2 cellular contexts compared by ENCODE assay signal in the genomic region with DNA sequence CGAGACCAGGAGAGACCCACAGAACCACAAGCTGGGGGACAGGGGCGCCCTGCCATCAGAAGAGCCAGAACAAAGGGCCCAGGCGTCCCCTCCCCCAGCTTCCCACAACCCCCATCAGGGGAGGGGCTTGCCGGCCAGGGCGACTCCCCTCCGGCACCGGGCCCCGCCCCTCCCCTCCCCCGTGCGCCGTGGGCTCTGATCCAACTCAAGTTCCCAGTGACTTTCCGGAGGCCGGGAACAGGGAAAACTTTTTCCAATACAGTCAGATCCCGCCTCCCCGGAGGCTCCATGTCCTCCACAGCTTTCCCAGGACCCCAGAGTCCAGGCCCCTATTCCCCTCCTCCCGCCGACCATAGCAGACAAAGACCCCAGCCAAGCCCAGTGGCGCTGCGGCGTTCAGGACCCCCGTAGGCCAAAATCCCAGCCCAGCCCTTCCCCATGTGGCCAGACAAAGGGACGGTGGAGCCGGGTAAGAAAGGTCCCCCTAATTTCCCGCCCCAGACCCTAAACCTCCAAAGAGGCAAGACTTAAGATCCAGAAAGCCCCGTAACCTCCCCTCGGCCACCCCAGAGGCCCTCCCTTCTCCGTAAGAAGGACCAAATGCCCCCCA.
TF ChIP-seq lines count a peak whose summit lies in the region.

No MANE protein-coding gene starts in this region.

TF ChIP-seq in A549, 52 proteins besides CTCF, POLR2A, EP300 and RAD21 (continued from another document):
- TF ChIP-seq, protein P1, sequence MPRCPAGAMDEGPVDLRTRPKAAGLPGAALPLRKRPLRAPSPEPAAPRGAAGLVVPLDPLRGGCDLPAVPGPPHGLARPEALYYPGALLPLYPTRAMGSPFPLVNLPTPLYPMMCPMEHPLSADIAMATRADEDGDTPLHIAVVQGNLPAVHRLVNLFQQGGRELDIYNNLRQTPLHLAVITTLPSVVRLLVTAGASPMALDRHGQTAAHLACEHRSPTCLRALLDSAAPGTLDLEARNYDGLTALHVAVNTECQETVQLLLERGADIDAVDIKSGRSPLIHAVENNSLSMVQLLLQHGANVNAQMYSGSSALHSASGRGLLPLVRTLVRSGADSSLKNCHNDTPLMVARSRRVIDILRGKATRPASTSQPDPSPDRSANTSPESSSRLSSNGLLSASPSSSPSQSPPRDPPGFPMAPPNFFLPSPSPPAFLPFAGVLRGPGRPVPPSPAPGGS (IDR thresholded peaks at IDR 0.05): no peak
- TF ChIP-seq MAZ (IDR thresholded peaks at IDR 0.05; ENCODE audit: borderline replicate concordance, low read depth, low read length) (0 out of 2 replicates have a peak, but pooled peaks have one; percentile 24), JUN (IDR thresholded peaks at IDR 0.05) (peak; percentile 28 to 46; a peak in 2 of 5 replicates), PHF8 (IDR thresholded peaks at IDR 0.05; ENCODE audit: borderline replicate concordance, low read depth) (peak; percentile 50), KDM5A (IDR thresholded peaks at IDR 0.05) (no peak), KDM1A (IDR thresholded peaks at IDR 0.05; ENCODE audit: low read depth) (no peak), FOSB (CRISPR knock-in tag; IDR thresholded peaks at IDR 0.05) (0 out of 2 replicates have a peak, but pooled peaks have one; percentile 6), CHD2 (IDR thresholded peaks at IDR 0.05; ENCODE audit: low read length, partially characterized antibody) (peak; percentile 77), NFE2L2 (conservative IDR thresholded peaks at IDR 0.05; ENCODE audit: low read length) (no peak), TFCP2L1 (CRISPR knock-in tag; IDR thresholded peaks at IDR 0.05) (no peak), HEYL (CRISPR knock-in tag; IDR thresholded peaks at IDR 0.05) (no peak), ZFP36 (IDR thresholded peaks at IDR 0.05; ENCODE audit: borderline replicate concordance, partially characterized antibody) (no peak)
- TF ChIP-seq, protein P2, sequence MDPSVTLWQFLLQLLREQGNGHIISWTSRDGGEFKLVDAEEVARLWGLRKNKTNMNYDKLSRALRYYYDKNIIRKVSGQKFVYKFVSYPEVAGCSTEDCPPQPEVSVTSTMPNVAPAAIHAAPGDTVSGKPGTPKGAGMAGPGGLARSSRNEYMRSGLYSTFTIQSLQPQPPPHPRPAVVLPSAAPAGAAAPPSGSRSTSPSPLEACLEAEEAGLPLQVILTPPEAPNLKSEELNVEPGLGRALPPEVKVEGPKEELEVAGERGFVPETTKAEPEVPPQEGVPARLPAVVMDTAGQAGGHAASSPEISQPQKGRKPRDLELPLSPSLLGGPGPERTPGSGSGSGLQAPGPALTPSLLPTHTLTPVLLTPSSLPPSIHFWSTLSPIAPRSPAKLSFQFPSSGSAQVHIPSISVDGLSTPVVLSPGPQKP (IDR thresholded peaks at IDR 0.05; ENCODE audit: low read depth, low read length): no peak
- TF ChIP-seq, protein P3, sequence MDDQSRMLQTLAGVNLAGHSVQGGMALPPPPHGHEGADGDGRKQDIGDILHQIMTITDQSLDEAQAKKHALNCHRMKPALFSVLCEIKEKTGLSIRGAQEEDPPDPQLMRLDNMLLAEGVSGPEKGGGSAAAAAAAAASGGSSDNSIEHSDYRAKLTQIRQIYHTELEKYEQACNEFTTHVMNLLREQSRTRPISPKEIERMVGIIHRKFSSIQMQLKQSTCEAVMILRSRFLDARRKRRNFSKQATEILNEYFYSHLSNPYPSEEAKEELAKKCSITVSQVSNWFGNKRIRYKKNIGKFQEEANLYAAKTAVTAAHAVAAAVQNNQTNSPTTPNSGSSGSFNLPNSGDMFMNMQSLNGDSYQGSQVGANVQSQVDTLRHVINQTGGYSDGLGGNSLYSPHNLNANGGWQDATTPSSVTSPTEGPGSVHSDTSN (IDR thresholded peaks at IDR 0.05): no peak
TF ChIP-seq in A549: peak in this region for 5.

TF ChIP-seq in HEK293, 187 proteins besides CTCF, POLR2A, EP300 and RAD21 (continues in another document):
- TF ChIP-seq, protein P4, sequence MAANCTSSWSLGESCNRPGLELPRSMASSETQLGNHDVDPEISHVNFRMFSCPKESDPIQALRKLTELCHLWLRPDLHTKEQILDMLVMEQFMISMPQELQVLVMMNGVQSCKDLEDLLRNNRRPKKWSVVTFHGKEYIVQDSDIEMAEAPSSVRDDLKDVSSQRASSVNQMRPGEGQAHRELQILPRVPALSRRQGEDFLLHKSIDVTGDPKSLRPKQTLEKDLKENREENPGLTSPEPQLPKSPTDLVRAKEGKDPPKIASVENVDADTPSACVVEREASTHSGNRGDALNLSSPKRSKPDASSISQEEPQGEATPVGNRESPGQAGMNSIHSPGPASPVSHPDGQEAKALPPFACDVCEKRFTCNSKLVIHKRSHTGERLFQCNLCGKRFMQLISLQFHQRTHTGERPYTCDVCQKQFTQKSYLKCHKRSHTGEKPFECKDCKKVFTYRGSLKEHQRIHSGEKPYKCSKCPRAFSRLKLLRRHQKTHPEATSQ (tag by site-specific recombination; IDR thresholded peaks at IDR 0.05): no peak
- TF ChIP-seq, protein P5, sequence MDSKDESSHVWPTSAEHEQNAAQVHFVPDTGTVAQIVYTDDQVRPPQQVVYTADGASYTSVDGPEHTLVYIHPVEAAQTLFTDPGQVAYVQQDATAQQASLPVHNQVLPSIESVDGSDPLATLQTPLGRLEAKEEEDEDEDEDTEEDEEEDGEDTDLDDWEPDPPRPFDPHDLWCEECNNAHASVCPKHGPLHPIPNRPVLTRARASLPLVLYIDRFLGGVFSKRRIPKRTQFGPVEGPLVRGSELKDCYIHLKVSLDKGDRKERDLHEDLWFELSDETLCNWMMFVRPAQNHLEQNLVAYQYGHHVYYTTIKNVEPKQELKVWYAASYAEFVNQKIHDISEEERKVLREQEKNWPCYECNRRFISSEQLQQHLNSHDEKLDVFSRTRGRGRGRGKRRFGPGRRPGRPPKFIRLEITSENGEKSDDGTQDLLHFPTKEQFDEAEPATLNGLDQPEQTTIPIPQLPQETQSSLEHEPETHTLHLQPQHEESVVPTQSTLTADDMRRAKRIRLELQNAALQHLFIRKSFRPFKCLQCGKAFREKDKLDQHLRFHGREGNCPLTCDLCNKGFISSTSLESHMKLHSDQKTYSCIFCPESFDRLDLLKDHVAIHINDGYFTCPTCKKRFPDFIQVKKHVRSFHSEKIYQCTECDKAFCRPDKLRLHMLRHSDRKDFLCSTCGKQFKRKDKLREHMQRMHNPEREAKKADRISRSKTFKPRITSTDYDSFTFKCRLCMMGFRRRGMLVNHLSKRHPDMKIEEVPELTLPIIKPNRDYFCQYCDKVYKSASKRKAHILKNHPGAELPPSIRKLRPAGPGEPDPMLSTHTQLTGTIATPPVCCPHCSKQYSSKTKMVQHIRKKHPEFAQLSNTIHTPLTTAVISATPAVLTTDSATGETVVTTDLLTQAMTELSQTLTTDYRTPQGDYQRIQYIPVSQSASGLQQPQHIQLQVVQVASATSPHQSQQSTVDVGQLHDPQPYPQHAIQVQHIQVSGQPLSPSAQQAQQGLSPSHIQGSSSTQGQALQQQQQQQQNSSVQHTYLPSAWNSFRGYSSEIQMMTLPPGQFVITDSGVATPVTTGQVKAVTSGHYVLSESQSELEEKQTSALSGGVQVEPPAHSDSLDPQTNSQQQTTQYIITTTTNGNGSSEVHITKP (tag by site-specific recombination; IDR thresholded peaks at IDR 0.05): peak; percentile 52
- TF ChIP-seq, protein P6, sequence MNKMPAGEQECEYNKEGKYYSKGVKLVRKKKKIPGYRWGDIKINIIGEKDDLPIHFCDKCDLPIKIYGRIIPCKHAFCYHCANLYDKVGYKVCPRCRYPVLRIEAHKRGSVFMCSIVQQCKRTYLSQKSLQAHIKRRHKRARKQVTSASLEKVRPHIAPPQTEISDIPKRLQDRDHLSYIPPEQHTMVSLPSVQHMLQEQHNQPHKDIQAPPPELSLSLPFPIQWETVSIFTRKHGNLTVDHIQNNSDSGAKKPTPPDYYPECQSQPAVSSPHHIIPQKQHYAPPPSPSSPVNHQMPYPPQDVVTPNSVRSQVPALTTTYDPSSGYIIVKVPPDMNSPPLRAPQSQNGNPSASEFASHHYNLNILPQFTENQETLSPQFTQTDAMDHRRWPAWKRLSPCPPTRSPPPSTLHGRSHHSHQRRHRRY (tag by site-specific recombination; IDR thresholded peaks at IDR 0.05): no peak
- TF ChIP-seq EGR2 (tag by site-specific recombination; IDR thresholded peaks at IDR 0.05; ENCODE audit: low read depth) (0 out of 2 replicates have a peak, but pooled peaks have one; percentile 31), ZNF202 (tag by site-specific recombination; IDR thresholded peaks at IDR 0.05; ENCODE audit: borderline replicate concordance) (no peak), KLF9 (tag by site-specific recombination; IDR thresholded peaks at IDR 0.05; ENCODE audit: low read depth) (peak; percentile 71), ZNF76 (tag by site-specific recombination; IDR thresholded peaks at IDR 0.05; ENCODE audit: borderline replicate concordance, low read depth) (peak; percentile 80; the same call in 1 of the 2 replicates), HOXD13 (CRISPR knock-in tag; IDR thresholded peaks at IDR 0.05; ENCODE audit: borderline replicate concordance) (no peak), ZNF433 (tag by site-specific recombination; IDR thresholded peaks at IDR 0.05; ENCODE audit: low read depth) (no peak), TRIM28 (IDR thresholded peaks at IDR 0.05; ENCODE audit: borderline replicate concordance, low read length) (no peak), PRDM1 (tag by site-specific recombination; IDR thresholded peaks at IDR 0.05) (peak; percentile 25; the same call in 1 of the 2 replicates), ZNF670 (tag by site-specific recombination; IDR thresholded peaks at IDR 0.05; ENCODE audit: low read depth) (no peak), KLF8 (tag by site-specific recombination; IDR thresholded peaks at IDR 0.05) (0 out of 2 replicates have a peak, but pooled peaks have one; percentile 19), ZNF561 (tag by site-specific recombination; IDR thresholded peaks at IDR 0.05; ENCODE audit: borderline replicate concordance) (peak; percentile 36; the same call in 1 of the 2 replicates), ZXDB (tag by site-specific recombination; IDR thresholded peaks at IDR 0.05) (0 out of 2 replicates have a peak, but pooled peaks have one; percentile 6), ZNF112 (tag by site-specific recombination; IDR thresholded peaks at IDR 0.05) (no peak), ZNF335 (tag by site-specific recombination; conservative IDR thresholded peaks at IDR 0.05) (peak; percentile 97), SP2 (tag by site-specific recombination; IDR thresholded peaks at IDR 0.05) (peak; percentile 47), SP3 (tag by site-specific recombination; IDR thresholded peaks at IDR 0.05) (peak; percentile 72), MEIS1 (CRISPR knock-in tag; IDR thresholded peaks at IDR 0.05; ENCODE audit: borderline replicate concordance) (no peak), ZNF677 (tag by site-specific recombination; IDR thresholded peaks at IDR 0.05) (0 out of 2 replicates have a peak, but pooled peaks have one; percentile 11), ZBTB20 (tag by site-specific recombination; IDR thresholded peaks at IDR 0.05) (peak; percentile 68; the same call in 1 of the 2 replicates), ZNF341 (tag by site-specific recombination; IDR thresholded peaks at IDR 0.05; ENCODE audit: low read depth) (0 out of 2 replicates have a peak, but pooled peaks have one; percentile 30), BCL11B (tag by site-specific recombination; IDR thresholded peaks at IDR 0.05; ENCODE audit: low read depth) (no peak; the same call in 1 of the 2 replicates), ZNF423 (tag by site-specific recombination; IDR thresholded peaks at IDR 0.05) (no peak), YY1 (tag by site-specific recombination; IDR thresholded peaks at IDR 0.05) (no peak), WT1 (tag by site-specific recombination; IDR thresholded peaks at IDR 0.05) (peak; percentile 52), ZFHX2 (tag by site-specific recombination; conservative IDR thresholded peaks at IDR 0.05) (peak; percentile 17; the same call in 1 of the 2 replicates), ZIC2 (tag by site-specific recombination; IDR thresholded peaks at IDR 0.05) (0 out of 2 replicates have a peak, but pooled peaks have one; percentile 13), ZNF473 (tag by site-specific recombination; IDR thresholded peaks at IDR 0.05) (no peak), KLF16 (tag by site-specific recombination; IDR thresholded peaks at IDR 0.05) (peak; percentile 44; the same call in 1 of the 2 replicates), ZFP3 (tag by site-specific recombination; IDR thresholded peaks at IDR 0.05; ENCODE audit: low read depth) (no peak), ZSCAN16 (tag by site-specific recombination; IDR thresholded peaks at IDR 0.05) (0 out of 2 replicates have a peak, but pooled peaks have one; percentile 14)
- TF ChIP-seq, protein P7, sequence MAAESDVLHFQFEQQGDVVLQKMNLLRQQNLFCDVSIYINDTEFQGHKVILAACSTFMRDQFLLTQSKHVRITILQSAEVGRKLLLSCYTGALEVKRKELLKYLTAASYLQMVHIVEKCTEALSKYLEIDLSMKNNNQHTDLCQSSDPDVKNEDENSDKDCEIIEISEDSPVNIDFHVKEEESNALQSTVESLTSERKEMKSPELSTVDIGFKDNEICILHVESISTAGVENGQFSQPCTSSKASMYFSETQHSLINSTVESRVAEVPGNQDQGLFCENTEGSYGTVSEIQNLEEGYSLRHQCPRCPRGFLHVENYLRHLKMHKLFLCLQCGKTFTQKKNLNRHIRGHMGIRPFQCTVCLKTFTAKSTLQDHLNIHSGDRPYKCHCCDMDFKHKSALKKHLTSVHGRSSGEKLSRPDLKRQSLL (tag by site-specific recombination; IDR thresholded peaks at IDR 0.05): peak; percentile 88
- TF ChIP-seq, protein P3 (CRISPR knock-in tag; IDR thresholded peaks at IDR 0.05): no peak
- TF ChIP-seq, protein P8, sequence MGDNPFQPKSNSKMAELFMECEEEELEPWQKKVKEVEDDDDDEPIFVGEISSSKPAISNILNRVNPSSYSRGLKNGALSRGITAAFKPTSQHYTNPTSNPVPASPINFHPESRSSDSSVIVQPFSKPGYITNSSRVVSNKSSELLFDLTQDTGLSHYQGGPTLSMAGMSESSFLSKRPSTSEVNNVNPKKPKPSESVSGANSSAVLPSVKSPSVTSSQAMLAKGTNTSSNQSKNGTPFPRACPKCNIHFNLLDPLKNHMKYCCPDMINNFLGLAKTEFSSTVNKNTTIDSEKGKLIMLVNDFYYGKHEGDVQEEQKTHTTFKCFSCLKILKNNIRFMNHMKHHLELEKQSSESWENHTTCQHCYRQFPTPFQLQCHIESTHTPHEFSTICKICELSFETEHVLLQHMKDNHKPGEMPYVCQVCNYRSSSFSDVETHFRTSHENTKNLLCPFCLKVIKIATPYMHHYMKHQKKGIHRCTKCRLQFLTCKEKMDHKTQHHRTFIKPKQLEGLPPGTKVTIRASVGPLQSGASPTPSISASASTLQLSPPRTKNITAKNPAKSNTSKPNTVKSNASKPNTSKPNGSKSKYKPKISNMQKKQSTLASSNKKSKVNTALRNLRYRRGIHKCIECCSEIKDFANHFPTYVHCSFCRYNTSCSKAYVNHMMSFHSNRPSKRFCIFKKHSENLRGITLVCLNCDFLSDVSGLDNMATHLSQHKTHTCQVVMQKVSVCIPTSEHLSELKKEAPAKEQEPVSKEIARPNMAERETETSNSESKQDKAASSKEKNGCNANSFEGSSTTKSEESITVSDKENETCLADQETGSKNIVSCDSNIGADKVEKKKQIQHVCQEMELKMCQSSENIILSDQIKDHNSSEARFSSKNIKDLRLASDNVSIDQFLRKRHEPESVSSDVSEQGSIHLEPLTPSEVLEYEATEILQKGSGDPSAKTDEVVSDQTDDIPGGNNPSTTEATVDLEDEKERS (tag by site-specific recombination; IDR thresholded peaks at IDR 0.05): no peak
